In genomic region chr12:56118688-56119045, GRCh38 we compare ENCODE assay signal across 1 cellular context.
TF ChIP-seq lines count a peak whose summit lies in the region.

No MANE protein-coding gene starts in this region.

TF ChIP-seq in IMR-90, 13 proteins besides CTCF, POLR2A, EP300 and RAD21 (continued from another document):
- TF ChIP-seq FOS (IDR thresholded peaks at IDR 0.05; ENCODE audit: low read depth, low read length), result no peak
- TF ChIP-seq RFX5 (IDR thresholded peaks at IDR 0.05; ENCODE audit: low read depth, low read length), result no peak
- TF ChIP-seq BHLHE40 (IDR thresholded peaks at IDR 0.05; ENCODE audit: low read depth, low read length), result no peak
- TF ChIP-seq MAZ (IDR thresholded peaks at IDR 0.05; ENCODE audit: borderline replicate concordance, low read depth, low read length), result no peak
- no peak for TF ChIP-seq ELK1 (IDR thresholded peaks at IDR 0.05; ENCODE audit: borderline replicate concordance, low read depth, low read length)
- no peak for TF ChIP-seq SMC3 (IDR thresholded peaks at IDR 0.05; ENCODE audit: low read depth, low read length)
- no peak for TF ChIP-seq CEBPB (IDR thresholded peaks at IDR 0.05; ENCODE audit: low read depth, low read length)
- no peak for TF ChIP-seq USF2 (IDR thresholded peaks at IDR 0.05; ENCODE audit: low read depth, low read length)
TF ChIP-seq in IMR-90: peak in this region for 0.
